Comparison of ENCODE assay signal across 13 cellular contexts in genomic region chr5:982377-983237, GRCh38. TPM values are rescaled to one million over a fixed set of nuclear protein-coding genes. Genes with fewer than 3 reads are reported as not detected.
DNase-seq lines count a peak whose midpoint lies in the region; ATAC-seq and TF ChIP-seq lines count a peak whose summit lies in the region.
"Had no signal": no experiment of that assay in that cellular context is flagged by ENCODE, and none has a peak within 500 bp of the region (broad histone marks: within the 10 kb centered on the region; RNA-seq: fewer than 3 reads in every experiment).

No MANE protein-coding gene starts in this region.

- no peak for ATAC-seq in HG03196 (IDR thresholded peaks at IDR 0.05; ENCODE audit: unreplicated experiment)
- ATAC-seq in HG03135 (IDR thresholded peaks at IDR 0.05; ENCODE audit: unreplicated experiment) = no peak
- ATAC-seq: effector memory CD8-positive, alpha-beta T cell had no signal

- H3K4me3 ChIP-seq in OCI-LY3 (ENCODE audit: low read length) = no peak overlapping the region
- no peak overlapping the region for H3K4me3 ChIP-seq in fibroblast of villous mesenchyme (ENCODE audit: low read depth, low read length)
- no peak overlapping the region for H3K4me3 ChIP-seq in smooth muscle cell
- H3K4me3 ChIP-seq: lung, SK-N-MC, tibial artery had no signal

- TF ChIP-seq CTCF in OCI-LY3 (IDR thresholded peaks at IDR 0.05; ENCODE audit: low read depth, low read length) = peak; percentile 36
- peak; percentile 40 for TF ChIP-seq CTCF in fibroblast of villous mesenchyme (IDR thresholded peaks at IDR 0.05; ENCODE audit: insufficient read depth, low read depth, low read length)
- TF ChIP-seq CTCF in smooth muscle cell (IDR thresholded peaks at IDR 0.05; ENCODE audit: borderline replicate concordance, insufficient read depth, poor library complexity, severe bottlenecking) = peak; percentile 34

- peaks cover 19% of the 10 kb centered on the region for H3F3A ChIP-seq in smooth muscle cell (ENCODE audit: low read depth)

- no peak overlapping the region for H3K4me2 ChIP-seq in OCI-LY3 (ENCODE audit: low read length)
- no peak overlapping the region for H3K4me2 ChIP-seq in smooth muscle cell

- H3K27ac ChIP-seq in OCI-LY3 (ENCODE audit: low read length) (no peak overlapping the region), smooth muscle cell (ENCODE audit: low read depth) (no peak overlapping the region)
- H3K27ac ChIP-seq: SK-N-MC, tibial artery had no signal

- H3K9ac ChIP-seq in OCI-LY3 (ENCODE audit: low read length) (no peak overlapping the region), smooth muscle cell (ENCODE audit: low read depth) (no peak overlapping the region)

- H3K36me3 ChIP-seq in OCI-LY3 (replicated peaks; ENCODE audit: low read depth, low read length) (no peaks in the 10 kb centered on the region), smooth muscle cell (ENCODE audit: low read depth) (no peaks in the 10 kb centered on the region)
- H3K36me3 ChIP-seq: tibial artery had no signal

- H3K4me1 ChIP-seq in OCI-LY3 (ENCODE audit: low read length) (no peaks in the 10 kb centered on the region), smooth muscle cell (ENCODE audit: low read depth) (peaks cover 18% of the 10 kb centered on the region)
- H3K4me1 ChIP-seq: tibial artery had no signal

- no peaks in the 10 kb centered on the region for H3K79me2 ChIP-seq in OCI-LY3 (ENCODE audit: low read length)
- H3K79me2 ChIP-seq in smooth muscle cell (ENCODE audit: low read depth) = no peaks in the 10 kb centered on the region

- peaks cover 9% of the 10 kb centered on the region; the same call in 1 of the 2 replicates for H3K27me3 ChIP-seq in OCI-LY3 (ENCODE audit: low read depth, low read length)
- H3K27me3 ChIP-seq in smooth muscle cell (ENCODE audit: low read depth) = no peaks in the 10 kb centered on the region

- H3K9me3 ChIP-seq in OCI-LY3 (ENCODE audit: insufficient read depth, low read length) (no peaks in the 10 kb centered on the region), smooth muscle cell (replicated peaks; ENCODE audit: low read depth) (no peaks in the 10 kb centered on the region)

- WGBS in smooth muscle cell (ENCODE audit: low lambda C conversion rate) = 75% methylated on average over 26 of the region's 27 CpGs

- H4K20me1 ChIP-seq in OCI-LY3 (ENCODE audit: insufficient read depth, low read length) (no peaks in the 10 kb centered on the region), smooth muscle cell (ENCODE audit: low read depth) (no peaks in the 10 kb centered on the region)

- no peak overlapping the region for H2AFZ ChIP-seq in OCI-LY3 (ENCODE audit: low read depth, low read length)
- H2AFZ ChIP-seq in smooth muscle cell (ENCODE audit: low read depth) = no peak overlapping the region

- DNase-seq in activated effector memory CD4-positive, alpha-beta T cell treated with anti-CD3 and anti-CD28 coated beads, Interleukin-2, amount 50 U/mL, for 16 hours = peak; percentile 57
- DNase-seq in activated effector memory CD4-positive, alpha-beta T cell treated with Interleukin-2 at 50 U/mL for 16 hours = no peak
- no peak for DNase-seq in fibroblast of villous mesenchyme (ENCODE audit: low read depth)
- no peak for DNase-seq in smooth muscle cell (lab: John Stamatoyannopoulos, UW; ENCODE audit: unreplicated experiment)
- DNase-seq in stimulated activated CD4-positive, alpha-beta T cell treated with anti-CD3 and anti-CD28 coated beads, Interleukin-4, amount 100 ng/mL, for 4 hours = no peak
- DNase-seq: CD8-positive, alpha-beta memory T cell; effector memory CD8-positive, alpha-beta T cell had no signal

RNA-seq across cellular contexts. Expression of gene NKD2, which starts 26.0 kb away (rescaled TPM):
- total RNA-seq in fibroblast of villous mesenchyme (2.2 and 4.2 TPM in 2 replicates), smooth muscle cell (31.2 and 32.5 TPM in 2 replicates)
- 105 and 122 TPM in 2 replicates for polyA plus RNA-seq in smooth muscle cell
- polyA plus RNA-seq: CD8-positive, alpha-beta memory T cell had no signal
